ENCODE assay signal across 9 cellular contexts in genomic region chr7:154950992-154951391, GRCh38.
"Had no signal": no experiment of that assay in that cellular context is flagged by ENCODE, and none has a peak within 500 bp of the region (broad histone marks: within the 10 kb centered on the region; RNA-seq: fewer than 3 reads in every experiment).

No MANE protein-coding gene starts in this region.

- H3K9me3 Mint-ChIP-seq: HFFc6, IgD-negative memory B cell had no signal

- H3K27ac ChIP-seq: GM23248 had no signal

- H3K27ac Mint-ChIP-seq: HFFc6 had no signal

- H3K4me1 ChIP-seq: HAP-1 had no signal

- H2AFZ ChIP-seq: GM23248 had no signal

- H3K4me3 Mint-ChIP-seq: HFFc6, IgD-negative memory B cell had no signal

- H3K9me3 ChIP-seq: HAP-1 had no signal

- H3K9ac ChIP-seq: GM23248 had no signal

- DNase-seq: GM23248, GOT3, H7, HFFc6, KBM-7 had no signal

- ATAC-seq: HCT116 had no signal

- FAIRE-seq: HTR-8/SVneo had no signal

- H3K27me3 Mint-ChIP-seq: IgD-negative memory B cell had no signal

- H3K4me3 ChIP-seq: GM23248, HAP-1 had no signal
